Comparison of ENCODE assay signal across 8 cellular contexts in genomic region chr20:25056601-25057233, GRCh38. TPM values are rescaled to one million over a fixed set of nuclear protein-coding genes. Genes with fewer than 3 reads are reported as not detected.
DNase-seq lines count a peak whose midpoint lies in the region; FAIRE-seq and TF ChIP-seq lines count a peak whose summit lies in the region.

No MANE protein-coding gene starts in this region.

- POLR2A ChIA-PET in endothelial cell of umbilical vein (lab: Charles Lee) = no interaction called here

- no peak for DNase-seq in T-helper 2 cell treated with Interferon-gamma antibody and Interleukin-4, amounts not matched to agents 5 μg/mL and 100 μg/mL, for 36 hours (ENCODE audit: low spot score)
- DNase-seq in T-helper 2 cell (no peak), LNCaP clone FGC (ENCODE audit: low read depth) (no peak), endothelial cell of umbilical vein (ENCODE audit: low read depth, low spot score) (no peak), osteoblast (ENCODE audit: insufficient read length, low spot score, missing footprints) (peak; percentile 58), cortex of kidney (lab: John Stamatoyannopoulos, UW) (no peak), C1 segment of cervical spinal cord (lab: John Stamatoyannopoulos, UW) (no peak), NCI-H1694 treated with DMSO at 0.1 percent for 48 hours (lab: John Stamatoyannopoulos, UW) (no peak)

- H3K9me1 ChIP-seq in endothelial cell of umbilical vein (replicated peaks; ENCODE audit: control insufficient read depth, extremely low read depth, insufficient read depth, low read length) = no peaks in the 10 kb centered on the region

- peak overlapping the region; percentile 44 for H3K9ac ChIP-seq in endothelial cell of umbilical vein (replicated peaks; ENCODE audit: extremely low read depth, insufficient read depth, low read length)

- H3K27ac Mint-ChIP-seq in T-helper 2 cell treated with Interferon-gamma antibody and Interleukin-4, amounts not matched to agents 5 μg/mL and 100 μg/mL, for 36 hours = peak overlapping the region; percentile 86

- H2AFZ ChIP-seq in endothelial cell of umbilical vein (ENCODE audit: low read depth, low read length) = peak overlapping the region; percentile 16
- peak overlapping the region; percentile 75 for H2AFZ ChIP-seq in osteoblast (ENCODE audit: low read length)

- H3K27ac ChIP-seq in endothelial cell of umbilical vein (ENCODE audit: insufficient read depth, low read depth, low read length) = no peak overlapping the region
- H3K27ac ChIP-seq in osteoblast (ENCODE audit: low read depth, low read length) = no peak overlapping the region

- no peaks in the 10 kb centered on the region for H3K9me3 Mint-ChIP-seq in T-helper 2 cell treated with Interferon-gamma antibody and Interleukin-4, amounts not matched to agents 5 μg/mL and 100 μg/mL, for 36 hours

- no peaks in the 10 kb centered on the region for H4K20me1 ChIP-seq in endothelial cell of umbilical vein (replicated peaks; ENCODE audit: control insufficient read depth, extremely low read depth, insufficient read depth, low read length)
- peaks cover 6% of the 10 kb centered on the region for H4K20me1 ChIP-seq in osteoblast (ENCODE audit: insufficient read depth, low read length)

- no peak for TF ChIP-seq POLR2A in endothelial cell of umbilical vein (IDR thresholded peaks at IDR 0.05; ENCODE audit: low read depth, low read length)

- peak overlapping the region; percentile 83 for H3K4me3 Mint-ChIP-seq in T-helper 2 cell treated with Interferon-gamma antibody and Interleukin-4, amounts not matched to agents 5 μg/mL and 100 μg/mL, for 36 hours

- H3K9me3 ChIP-seq in endothelial cell of umbilical vein (replicated peaks; ENCODE audit: control insufficient read depth, insufficient read depth, low read length) (no peaks in the 10 kb centered on the region), osteoblast (ENCODE audit: low read depth, low read length) (no peaks in the 10 kb centered on the region)

- no peak for FAIRE-seq in endothelial cell of umbilical vein (lab: Jason Lieb, UNC)

- peaks cover 8 to 19% of the 10 kb centered on the region in 2 experiments for H3K27me3 ChIP-seq in endothelial cell of umbilical vein (ENCODE audit: control insufficient read depth in 2 of 2, insufficient read depth in 2 of 2, low read length in 2 of 2)
- H3K27me3 ChIP-seq in osteoblast (ENCODE audit: insufficient read depth, low read length) = peaks cover 34% of the 10 kb centered on the region

- CTCF ChIA-PET in endothelial cell of umbilical vein (lab: Charles Lee) = interaction anchor here (0.6 to 1.5 kb wide), 3 partner anchors 9 to 23 kb away, joined by 3 to 4 read pairs (median 3); no protein-coding TSS in a partner anchor

- H3K4me3 ChIP-seq in LNCaP clone FGC (ENCODE audit: low read depth, low read length) = peak overlapping the region; percentile 40
- peak overlapping the region; percentile 1 to 50 (median 48) for H3K4me3 ChIP-seq in endothelial cell of umbilical vein (replicated peaks in 1 of 3; ENCODE audit: insufficient read depth in 1 of 3, low read depth in 1 of 3, low read length in 3 of 3)
- H3K4me3 ChIP-seq in osteoblast (ENCODE audit: insufficient read depth, low read length) = peak overlapping the region; percentile 73

- H3K4me1 Mint-ChIP-seq in T-helper 2 cell treated with Interferon-gamma antibody and Interleukin-4, amounts not matched to agents 5 μg/mL and 100 μg/mL, for 36 hours (ENCODE audit: low read depth) = peaks cover 45% of the 10 kb centered on the region

- H3K4me2 ChIP-seq in endothelial cell of umbilical vein (ENCODE audit: insufficient read depth, low read length) (peak overlapping the region; percentile 84), osteoblast (ENCODE audit: insufficient read depth, low read length) (peak overlapping the region; percentile 86)

- BruUV-seq in endothelial cell of umbilical vein (replicated peaks; lab: Mats Ljungman, UMichigan) = no TSS peak

- H3K36me3 ChIP-seq in endothelial cell of umbilical vein (ENCODE audit: control insufficient read depth in 2 of 2, extremely low read depth in 1 of 2, insufficient read depth in 2 of 2, low read length in 2 of 2) (no peaks in the 10 kb centered on the region), osteoblast (ENCODE audit: insufficient read depth, low read length) (no peaks in the 10 kb centered on the region)

- peaks cover 19% of the 10 kb centered on the region for H3K27me3 Mint-ChIP-seq in T-helper 2 cell treated with Interferon-gamma antibody and Interleukin-4, amounts not matched to agents 5 μg/mL and 100 μg/mL, for 36 hours (ENCODE audit: low read depth)

- intact Hi-C loops in endothelial cell of umbilical vein (cut with micrococcal nuclease) = loop anchor here (1.0 to 5.0 kb wide), 3 partner anchors 20 to 336 kb away; partner anchors contain the start of genes ABHD12 and PYGB

- H3K79me2 ChIP-seq in endothelial cell of umbilical vein (ENCODE audit: control insufficient read depth, insufficient read depth, low read length) = no peaks in the 10 kb centered on the region
- no peaks in the 10 kb centered on the region for H3K79me2 ChIP-seq in osteoblast (ENCODE audit: insufficient read depth, low read length)

- peaks cover 7% of the 10 kb centered on the region for H3K4me1 ChIP-seq in endothelial cell of umbilical vein (ENCODE audit: control insufficient read depth, extremely low read depth, insufficient read depth, low read length)
- H3K4me1 ChIP-seq in osteoblast (ENCODE audit: insufficient read depth, low read length) = peaks cover 40% of the 10 kb centered on the region

- H3K36me3 Mint-ChIP-seq in T-helper 2 cell treated with Interferon-gamma antibody and Interleukin-4, amounts not matched to agents 5 μg/mL and 100 μg/mL, for 36 hours (ENCODE audit: low read depth) = peaks cover 15% of the 10 kb centered on the region

- dilution Hi-C loops in endothelial cell of umbilical vein (cut with MboI; ENCODE audit: extremely low pct_ligation_motif_present, low sequenced_read_pairs) = no loop called here

- TF ChIP-seq CTCF in LNCaP clone FGC (IDR thresholded peaks at IDR 0.05; ENCODE audit: control insufficient read depth, extremely low read depth, insufficient read depth) (no peak), endothelial cell of umbilical vein (IDR thresholded peaks at IDR 0.05; ENCODE audit: extremely low read depth in 1 of 2, insufficient read depth in 1 of 2, low read depth in 1 of 2, low read length in 2 of 2) (no peak), osteoblast (IDR thresholded peaks at IDR 0.05; ENCODE audit: extremely low read depth, low read depth, low read length) (no peak)

TF ChIP-seq in endothelial cell of umbilical vein, 7 proteins besides CTCF, POLR2A, EP300 and RAD21:
- TF ChIP-seq FOS (IDR thresholded peaks at IDR 0.05; ENCODE audit: borderline replicate concordance, insufficient read depth, low read length) (no peak), POLR2AphosphoS5 (IDR thresholded peaks at IDR 0.05; ENCODE audit: insufficient read depth, low read depth, low read length) (no peak), MAX (IDR thresholded peaks at IDR 0.05; ENCODE audit: insufficient read depth, insufficient read length) (no peak), MYC (IDR thresholded peaks at IDR 0.05; ENCODE audit: low read depth, low read length) (no peak), EZH2 (IDR thresholded peaks at IDR 0.05; ENCODE audit: borderline replicate concordance, low read depth, low read length, severe bottlenecking) (no peak), GATA2 (IDR thresholded peaks at IDR 0.05; ENCODE audit: insufficient read depth, insufficient read length, low read depth, low read length) (no peak), JUN (IDR thresholded peaks at IDR 0.05; ENCODE audit: borderline replicate concordance, insufficient read depth, insufficient read length, low read depth) (no peak)

RNA-seq across cellular contexts. Expression of gene ACSS1, which starts 1.2 kb away (rescaled TPM):
- total RNA-seq in endothelial cell of umbilical vein = 8.0 and 17.9 TPM in 2 replicates
- 6.0 and 6.2 TPM in 2 replicates for polyA plus RNA-seq in endothelial cell of umbilical vein
- 3.9 TPM in 2 replicates for polyA plus RNA-seq in endothelial cell of umbilical vein (2011; cell fraction: cytosol; rRNA removed)
- polyA plus RNA-seq in endothelial cell of umbilical vein (2011; cell fraction: nucleus; rRNA removed) = 13.4 and 15.5 TPM in 2 replicates
- 3.7 and 4.0 TPM in 2 replicates for polyA plus RNA-seq in endothelial cell of umbilical vein (2012)
- 9.6 and 10.8 TPM in 2 replicates for polyA minus RNA-seq in endothelial cell of umbilical vein
- polyA minus RNA-seq in endothelial cell of umbilical vein (2011; cell fraction: cytosol; rRNA and poly(A)+ RNA removed) = not detected
- polyA minus RNA-seq in endothelial cell of umbilical vein (2011; cell fraction: nucleus; rRNA and poly(A)+ RNA removed) = 3.6 and 4.4 TPM in 2 replicates
- 1.4 and 2.1 TPM in 2 replicates for total RNA-seq in osteoblast

RNA-seq across cellular contexts. Expression of gene VSX1, which starts 25.2 kb away (rescaled TPM):
- total RNA-seq in endothelial cell of umbilical vein (not detected in 2 replicates), osteoblast (not detected in 2 replicates)
- polyA plus RNA-seq in endothelial cell of umbilical vein = not detected in 2 replicates
- not detected in 2 replicates for polyA plus RNA-seq in endothelial cell of umbilical vein (2011; cell fraction: cytosol; rRNA removed)
- not detected in 2 replicates for polyA plus RNA-seq in endothelial cell of umbilical vein (2011; cell fraction: nucleus; rRNA removed)
- polyA plus RNA-seq in endothelial cell of umbilical vein (2012) = not detected in 2 replicates
- polyA minus RNA-seq in endothelial cell of umbilical vein = not detected in 2 replicates
- not detected for polyA minus RNA-seq in endothelial cell of umbilical vein (2011; cell fraction: cytosol; rRNA and poly(A)+ RNA removed)
- not detected in 2 replicates for polyA minus RNA-seq in endothelial cell of umbilical vein (2011; cell fraction: nucleus; rRNA and poly(A)+ RNA removed)
